1 cellular context compared by ENCODE assay signal in genomic region chr5:174625591-174626365, GRCh38.
TF ChIP-seq lines count a peak whose summit lies in the region.

No MANE protein-coding gene starts in this region.

TF ChIP-seq in GM23338, 12 proteins besides CTCF, POLR2A, EP300 and RAD21 (continued from another document):
- no peak for TF ChIP-seq ZNF462 (CRISPR knock-in tag; IDR thresholded peaks at IDR 0.05)
- no peak for TF ChIP-seq EZH2 (IDR thresholded peaks at IDR 0.05; ENCODE audit: low read depth, unreplicated experiment)
- TF ChIP-seq JUNB (IDR thresholded peaks at IDR 0.05; ENCODE audit: unreplicated experiment): no peak
- no peak for TF ChIP-seq EZH2phosphoT487 (IDR thresholded peaks at IDR 0.05; ENCODE audit: unreplicated experiment)
